In genomic region chr11:63622318-63622717, GRCh38 we compare ENCODE assay signal across 3 cellular contexts.
TF ChIP-seq lines count a peak whose summit lies in the region.

No MANE protein-coding gene starts in this region.

TF ChIP-seq in HEK293T, 16 proteins besides CTCF, POLR2A, EP300 and RAD21:
- no peak for TF ChIP-seq ELF4 (IDR thresholded peaks at IDR 0.05)
- TF ChIP-seq PKNOX1 (IDR thresholded peaks at IDR 0.05) = peak; percentile 48
- TF ChIP-seq SP1 (IDR thresholded peaks at IDR 0.05) = no peak

TF ChIP-seq in HepG2, 621 proteins besides CTCF, POLR2A, EP300 and RAD21 (continues in another document):
- TF ChIP-seq CREB1 (IDR thresholded peaks at IDR 0.05) (0 out of 2 replicates have a peak, but pooled peaks have one; percentile 22), CREB1 (CRISPR knock-in tag; IDR thresholded peaks at IDR 0.05) (no peak), FOXA3 (CRISPR knock-in tag; IDR thresholded peaks at IDR 0.05) (peak; percentile 27; the same call in 1 of the 2 replicates), ELF3 (CRISPR knock-in tag; IDR thresholded peaks at IDR 0.05) (peak; percentile 25; the same call in 1 of the 2 replicates), IKZF5 (CRISPR knock-in tag; IDR thresholded peaks at IDR 0.05) (0 out of 2 replicates have a peak, but pooled peaks have one; percentile 14), HMG20A (CRISPR knock-in tag; IDR thresholded peaks at IDR 0.05; ENCODE audit: borderline replicate concordance) (peak; percentile 52; the same call in 1 of the 2 replicates), ADNP (CRISPR knock-in tag; IDR thresholded peaks at IDR 0.05) (no peak), MXI1 (IDR thresholded peaks at IDR 0.05; ENCODE audit: borderline replicate concordance, low read depth, low read length) (peak; percentile 84; the same call in 2 of the 3 replicates), GLMP (CRISPR knock-in tag; IDR thresholded peaks at IDR 0.05; ENCODE audit: borderline replicate concordance) (no peak), RARA (CRISPR knock-in tag; IDR thresholded peaks at IDR 0.05) (peak; percentile 42; the same call in 1 of the 2 replicates), SAP130 (CRISPR knock-in tag; IDR thresholded peaks at IDR 0.05; ENCODE audit: low read depth) (peak; percentile 74), ARID5B (CRISPR knock-in tag; IDR thresholded peaks at IDR 0.05) (0 out of 2 replicates have a peak, but pooled peaks have one; percentile 20), KDM4B (CRISPR knock-in tag; IDR thresholded peaks at IDR 0.05) (no peak), HOMEZ (CRISPR knock-in tag; IDR thresholded peaks at IDR 0.05; ENCODE audit: low read depth) (no peak), FOSL2 (CRISPR knock-in tag; IDR thresholded peaks at IDR 0.05) (peak; percentile 75), PBX2 (CRISPR knock-in tag; IDR thresholded peaks at IDR 0.05) (peak; percentile 73), TEAD3 (CRISPR knock-in tag; optimal IDR thresholded peaks at IDR 0.05; ENCODE audit: borderline replicate concordance) (peak; percentile 10)

TF ChIP-seq in SK-N-SH, 30 proteins besides CTCF, POLR2A, EP300 and RAD21:
- TF ChIP-seq RFX5 (IDR thresholded peaks at IDR 0.05; ENCODE audit: low read length) (no peak), RXRA (IDR thresholded peaks at IDR 0.05; ENCODE audit: borderline replicate concordance, low read depth) (no peak), NFIC (IDR thresholded peaks at IDR 0.05; ENCODE audit: borderline replicate concordance) (no peak), POLR2AphosphoS5 (IDR thresholded peaks at IDR 0.05; ENCODE audit: low read depth, low read length) (no peak), REST (IDR thresholded peaks at IDR 0.05; ENCODE audit: low read depth, low read length) (no peak), FOXM1 (IDR thresholded peaks at IDR 0.05; ENCODE audit: low read depth) (no peak), TCF12 (IDR thresholded peaks at IDR 0.05) (no peak), TEAD4 (IDR thresholded peaks at IDR 0.05; ENCODE audit: borderline replicate concordance, insufficient read depth) (no peak), TAF1 (IDR thresholded peaks at IDR 0.05; ENCODE audit: borderline replicate concordance, low read depth, low read length) (no peak), JUND (IDR thresholded peaks at IDR 0.05) (no peak), IRF3 (IDR thresholded peaks at IDR 0.05; ENCODE audit: low read depth, low read length) (no peak), EZH2phosphoT487 (IDR thresholded peaks at IDR 0.05; ENCODE audit: borderline replicate concordance, low read depth) (no peak), FOXJ3 (CRISPR knock-in tag; IDR thresholded peaks at IDR 0.05) (no peak), USF1 (IDR thresholded peaks at IDR 0.05; ENCODE audit: borderline replicate concordance, low read depth) (no peak), MAX (IDR thresholded peaks at IDR 0.05; ENCODE audit: low read depth) (no peak), SIN3A (IDR thresholded peaks at IDR 0.05; ENCODE audit: borderline replicate concordance, low read depth, low read length) (no peak), SMC3 (IDR thresholded peaks at IDR 0.05; ENCODE audit: low read depth, low read length) (no peak), GATA2 (CRISPR knock-in tag; IDR thresholded peaks at IDR 0.05) (no peak), CHD2 (IDR thresholded peaks at IDR 0.05; ENCODE audit: low read length, partially characterized antibody) (no peak)
